23 cellular contexts compared by ENCODE assay signal in genomic region chr2:240340361-240340761, GRCh38.
A peak's percentile ranks its signal among the peaks of the same experiment; 100 is the strongest.
DNase-seq lines count a peak whose midpoint lies in the region; FAIRE-seq and TF ChIP-seq lines count a peak whose summit lies in the region.
"Had no signal": no experiment of that assay in that cellular context is flagged by ENCODE, and none has a peak within 500 bp of the region (broad histone marks: within the 10 kb centered on the region; RNA-seq: fewer than 3 reads in every experiment).

No MANE protein-coding gene starts in this region.

- H2BK20ac ChIP-seq in H1 (ENCODE audit: low read length): no peak overlapping the region

- H3K4me1 Mint-ChIP-seq in neural crest cell: peaks cover 7% of the 10 kb centered on the region
- H3K4me1 Mint-ChIP-seq in activated CD4-positive, alpha-beta memory T cell treated with anti-CD3 and anti-CD28 coated beads for 36 hours (ENCODE audit: low read depth): no peaks in the 10 kb centered on the region
- H3K4me1 Mint-ChIP-seq: CD4-positive, CD25-positive, alpha-beta regulatory T cell; H9 had no signal

- H2BK12ac ChIP-seq in H1 (ENCODE audit: low read depth, low read length): no peak overlapping the region

- no peaks in the 10 kb centered on the region for H3K4me1 ChIP-seq in H1 (replicated peaks in 1 of 4; ENCODE audit: control insufficient read depth in 3 of 4, insufficient read depth in 4 of 4, low read length in 3 of 4)
- H3K4me1 ChIP-seq in tibial nerve: peaks cover 0 to 9% (median 2%) of the 10 kb centered on the region in 4 donors

- 87% methylated on average over 10 of the region's 14 CpGs; no CpG with 5 or more reads in 1 of the 2 experiments for WGBS in H1 (ENCODE audit: extremely low coverage in 1 of 2, insufficient coverage in 1 of 2, insufficient read length in 1 of 2, insufficient replicate concordance in 2 of 2, low coverage in 1 of 2, low lambda C conversion rate in 2 of 2, missing lambda C conversion rate in 1 of 2), 2 experiments
- WGBS in tibial nerve, 2 donors: 70 to 89% methylated on average over 10 to 14 of the region's 14 CpGs

- peaks cover 10 to 11% of the 10 kb centered on the region in 2 experiments; a peak in 3 of 4 replicates for H3K9me3 ChIP-seq in H1 (ENCODE audit: insufficient read depth in 2 of 2, low read depth in 1 of 2, low read length in 1 of 2)
- peaks cover 0 to 15% (median 0%) of the 10 kb centered on the region in 4 donors for H3K9me3 ChIP-seq in tibial nerve

- H3K14ac ChIP-seq in H1 (ENCODE audit: insufficient read length): no peak overlapping the region

- H3K27me3 Mint-ChIP-seq in neural crest cell (ENCODE audit: low read depth): no peaks in the 10 kb centered on the region
- H3K27me3 Mint-ChIP-seq in activated CD4-positive, alpha-beta memory T cell treated with anti-CD3 and anti-CD28 coated beads for 36 hours: peaks cover 23% of the 10 kb centered on the region

- H3K9ac ChIP-seq in H1 (replicated peaks in 1 of 4; ENCODE audit: extremely low read depth in 1 of 4, low read depth in 3 of 4, low read length in 3 of 4): no peak overlapping the region

- H3K27me3 ChIP-seq in H1 (replicated peaks in 1 of 4; ENCODE audit: control insufficient read depth in 3 of 4, extremely low read depth in 1 of 4, insufficient read depth in 3 of 4, low read length in 3 of 4) (no peaks in the 10 kb centered on the region), tibial nerve (peaks cover 0 to 4% of the 10 kb centered on the region in 2 donors)

- intact Hi-C loops in activated CD4-positive, alpha-beta memory T cell treated with anti-CD3 and anti-CD28 coated beads for 36 hours (cut with micrococcal nuclease): no loop called here

- DNase-seq in caudate nucleus (lab: John Stamatoyannopoulos, UW) (peak in 1 of 61 donors; percentile 56), H1 (ENCODE audit: low read depth in 1 of 2, low spot score in 2 of 2) (no peak), neural crest cell (ENCODE audit: low read depth, low spot score) (no peak), tibial nerve (ENCODE audit: low spot score in 2 of 2) (no peak), SW480 (ENCODE audit: low spot score) (no peak), GM13976 (ENCODE audit: low spot score) (no peak), NCI-H82 treated with DMSO at 0.1 percent for 48 hours (lab: John Stamatoyannopoulos, UW; ENCODE audit: unreplicated experiment) (no peak)
- DNase-seq in activated CD4-positive, alpha-beta memory T cell treated with anti-CD3 and anti-CD28 coated beads for 36 hours: no peak
- DNase-seq: CD4-positive, CD25-positive, alpha-beta regulatory T cell; EL; GF-D8; HFFc6; MM.1S; NCI-H1048; NCI-H1436 treated with DMSO at 0.1 percent for 48 hours; NCI-H1930; NCI-H226; NCI-H524; NCI-H82; Right ventricle myocardium superior had no signal

- no peak overlapping the region for H4K5ac ChIP-seq in H1 (ENCODE audit: insufficient read length, low read depth, low read length)

- H3K23ac ChIP-seq in H1 (ENCODE audit: insufficient read length): no peak overlapping the region

- no peak for TF ChIP-seq RAD21 in H1 (IDR thresholded peaks at IDR 0.05 in 1 of 2, conservative IDR thresholded peaks at IDR 0.05 in 1 of 2; ENCODE audit: low read depth in 2 of 2, low read length in 2 of 2)

- H3K79me1 ChIP-seq in H1 (ENCODE audit: low read depth, low read length): no peaks in the 10 kb centered on the region

- H3K27ac ChIP-seq in caudate nucleus (ENCODE audit: low read depth, low read length): peak overlapping the region; percentile 27
- no peak overlapping the region for H3K27ac ChIP-seq in H1 (ENCODE audit: low read depth, low read length)
- peak overlapping the region in 3 of 4 donors; percentile 54 to 68 (median 67) for H3K27ac ChIP-seq in tibial nerve

- H3K79me2 ChIP-seq in H1 (ENCODE audit: control insufficient read depth in 1 of 2, insufficient read depth in 2 of 2, low read length in 2 of 2): no peaks in the 10 kb centered on the region

- TF ChIP-seq EP300 in H1 (IDR thresholded peaks at IDR 0.05; ENCODE audit: borderline replicate concordance in 1 of 2, low read depth in 2 of 2, low read length in 2 of 2) (no peak), tibial nerve (IDR thresholded peaks at IDR 0.05) (no peak)

- no peak overlapping the region for H3K4me3 ChIP-seq in H1 (ENCODE audit: extremely low read depth in 1 of 4, insufficient read depth in 2 of 4, low read depth in 3 of 4, low read length in 4 of 4)
- H3K4me3 ChIP-seq in tibial nerve: no peak overlapping the region
- H3K4me3 ChIP-seq: K562 had no signal

- H3K36me3 ChIP-seq in H1 (ENCODE audit: control insufficient read depth in 2 of 4, insufficient read depth in 4 of 4, low read length in 3 of 4) (no peaks in the 10 kb centered on the region), tibial nerve (no peaks in the 10 kb centered on the region)

- H4K91ac ChIP-seq in H1 (replicated peaks; ENCODE audit: insufficient read length, low read length): no peak overlapping the region

- TF ChIP-seq CTCF in H1 (IDR thresholded peaks at IDR 0.05; ENCODE audit: control extremely low read depth in 1 of 3, insufficient read depth in 1 of 3, low read depth in 1 of 3, low read length in 3 of 3): no peak
- TF ChIP-seq CTCF in neural crest cell (conservative IDR thresholded peaks at IDR 0.05): no peak
- no peak for TF ChIP-seq CTCF in tibial nerve (IDR thresholded peaks at IDR 0.05)
- no peak for TF ChIP-seq CTCF in GM13976 (IDR thresholded peaks at IDR 0.05; ENCODE audit: borderline replicate concordance, control extremely low read depth, extremely low read depth, insufficient read depth, missing control alignments)

- in situ Hi-C loops in GM13976 (cut with MboI; ENCODE audit: low sequenced_read_pairs, unreplicated experiment): no loop called here

- H2AK5ac ChIP-seq in H1 (ENCODE audit: low read depth, low read length): no peak overlapping the region

- H4K8ac ChIP-seq in H1 (ENCODE audit: extremely low read depth, insufficient read depth, low read length): peak overlapping the region; percentile 51; the same call in 1 of the 2 replicates

- TF ChIP-seq POLR2A in H1 (IDR thresholded peaks at IDR 0.05; ENCODE audit: control extremely low read depth in 1 of 2, low read depth in 2 of 2, low read length in 2 of 2): no peak
- TF ChIP-seq POLR2A in tibial nerve (IDR thresholded peaks at IDR 0.05): no peak

- POLR2A ChIA-PET in H1 (lab: Charles Lee; ENCODE audit: partially characterized antibody): no interaction called here
- POLR2A ChIA-PET in activated CD4-positive, alpha-beta memory T cell treated with anti-CD3 and anti-CD28 coated beads for 36 hours (lab: Charles Lee): no interaction called here

- peak overlapping the region; percentile 81 for H3K27ac Mint-ChIP-seq in neural crest cell (ENCODE audit: unreplicated experiment)
- no peak overlapping the region for H3K27ac Mint-ChIP-seq in activated CD4-positive, alpha-beta memory T cell treated with anti-CD3 and anti-CD28 coated beads for 36 hours
- H3K27ac Mint-ChIP-seq: CD4-positive, CD25-positive, alpha-beta regulatory T cell; H9; HFFc6 had no signal

- no peak overlapping the region for H2AFZ ChIP-seq in H1 (ENCODE audit: low read length)

- H2BK120ac ChIP-seq in H1 (replicated peaks; ENCODE audit: low read depth, low read length): no peak overlapping the region

- H2BK15ac ChIP-seq in H1 (ENCODE audit: low read length): no peak overlapping the region

- no peak overlapping the region for H3K56ac ChIP-seq in H1 (replicated peaks; ENCODE audit: insufficient read length, low read depth, low read length)

- H2BK5ac ChIP-seq in H1 (ENCODE audit: low read depth, low read length): no peak overlapping the region

- H3K18ac ChIP-seq in H1 (ENCODE audit: extremely low read depth, low read length): no peak overlapping the region

- H3K4ac ChIP-seq in H1 (replicated peaks; ENCODE audit: insufficient read length, low read depth, low read length): no peak overlapping the region

- peaks cover 4% of the 10 kb centered on the region for H3K36me3 Mint-ChIP-seq in neural crest cell (ENCODE audit: low read depth)
- H3K36me3 Mint-ChIP-seq in activated CD4-positive, alpha-beta memory T cell treated with anti-CD3 and anti-CD28 coated beads for 36 hours: no peaks in the 10 kb centered on the region
- H3K36me3 Mint-ChIP-seq: CD4-positive, CD25-positive, alpha-beta regulatory T cell had no signal

- H3K23me2 ChIP-seq in H1 (ENCODE audit: low read depth, low read length): no peaks in the 10 kb centered on the region

- no peak for FAIRE-seq in H1 (lab: Jason Lieb, UNC)
- FAIRE-seq: K562, RCC 7860 had no signal

- peaks cover 20% of the 10 kb centered on the region for H3K9me3 Mint-ChIP-seq in neural crest cell
- H3K9me3 Mint-ChIP-seq in activated CD4-positive, alpha-beta memory T cell treated with anti-CD3 and anti-CD28 coated beads for 36 hours: peaks cover 12% of the 10 kb centered on the region

- no peak overlapping the region for H3K4me2 ChIP-seq in H1 (ENCODE audit: insufficient read depth in 1 of 2, low read depth in 2 of 2, low read length in 2 of 2)

- no peaks in the 10 kb centered on the region for H4K20me1 ChIP-seq in H1 (replicated peaks in 1 of 2; ENCODE audit: control insufficient read depth in 1 of 2, insufficient read depth in 2 of 2, low read length in 2 of 2)

- no peak overlapping the region for H3K4me3 Mint-ChIP-seq in neural crest cell
- H3K4me3 Mint-ChIP-seq in activated CD4-positive, alpha-beta memory T cell treated with anti-CD3 and anti-CD28 coated beads for 36 hours: no peak overlapping the region
- H3K4me3 Mint-ChIP-seq: CD4-positive, CD25-positive, alpha-beta regulatory T cell; H9; HFFc6 had no signal

- CTCF ChIA-PET in H1 (lab: Charles Lee; ENCODE audit: partially characterized antibody): no interaction called here
- CTCF ChIA-PET in activated CD4-positive, alpha-beta memory T cell treated with anti-CD3 and anti-CD28 coated beads for 36 hours (lab: Charles Lee): no interaction called here

TF ChIP-seq in H1, 55 proteins besides CTCF, POLR2A, EP300 and RAD21:
- TF ChIP-seq KDM1A (IDR thresholded peaks at IDR 0.05; ENCODE audit: borderline replicate concordance, low read length) (no peak), SIX5 (IDR thresholded peaks at IDR 0.05; ENCODE audit: low read depth, low read length) (no peak), SP1 (IDR thresholded peaks at IDR 0.05; ENCODE audit: low read depth, low read length) (no peak)
TF ChIP-seq in H1: peak in this region for 0.
